Comparison of ENCODE assay signal across 33 cellular contexts in the genomic region with DNA sequence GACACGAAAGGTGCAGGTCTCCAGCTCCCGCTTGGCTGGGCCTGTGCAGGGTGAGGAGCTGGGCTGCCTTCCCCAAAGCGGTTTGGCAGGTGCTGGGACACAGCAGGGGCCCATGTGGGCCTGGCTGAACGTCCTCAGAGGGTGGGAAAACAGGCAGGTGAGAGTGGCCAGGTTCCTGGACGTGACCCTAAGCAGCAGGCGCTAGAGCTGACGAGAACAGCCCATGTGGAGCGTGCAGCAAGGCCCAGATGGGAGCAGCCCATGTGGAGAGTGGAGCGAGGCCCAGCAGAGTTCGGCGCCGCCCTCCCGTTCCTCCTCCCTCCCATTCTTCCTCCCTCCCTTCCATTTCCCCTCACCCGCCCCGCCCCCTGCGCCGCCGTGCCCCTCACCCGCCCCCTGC.
A peak's percentile ranks its signal among the peaks of the same experiment; 100 is the strongest.
DNase-seq lines count a peak whose midpoint lies in the region; ATAC-seq and TF ChIP-seq lines count a peak whose summit lies in the region.
"Had no signal": no experiment of that assay in that cellular context is flagged by ENCODE, and none has a peak within 500 bp of the region (broad histone marks: within the 10 kb centered on the region; RNA-seq: fewer than 3 reads in every experiment).

No MANE protein-coding gene starts in this region.

- intact Hi-C loops in body of pancreas (cut with DNase I) = no loop called here

- H3K27me3 Mint-ChIP-seq in nephron progenitor cell (ENCODE audit: low read depth, poor library complexity) = peaks cover 6% of the 10 kb centered on the region
- H3K27me3 Mint-ChIP-seq: natural killer cell treated with Interleukin-12 subunit alpha and Interleukin-12 subunit beta and Interleukin-15 and Interleukin-18, amount 100 ng/mL, for 72 hours had no signal

- DNase-seq in NCI-H1417 (lab: John Stamatoyannopoulos, UW) = peak in 2 of 3 experiments; percentile 75 to 85
- no peak for DNase-seq in NCI-H1417 treated with DMSO at 0.1 percent for 48 hours (lab: John Stamatoyannopoulos, UW)
- DNase-seq in NCI-H146 (lab: John Stamatoyannopoulos, UW) = peak; percentile 72
- DNase-seq in body of pancreas = peak; percentile 77 to 91 (median 90)
- DNase-seq in nephron progenitor cell = peak; percentile 53
- no peak for DNase-seq in hippocampal formation (lab: John Stamatoyannopoulos, UW)
- DNase-seq in DMS 273 (lab: John Stamatoyannopoulos, UW; ENCODE audit: unreplicated experiment) = no peak
- DNase-seq: activated CD4-positive, alpha-beta T cell treated with anti-CD3 and anti-CD28 coated beads, Interleukin-2, amount 50 U/mL, for 1 hour; activated CD4-positive, CD25-positive, alpha-beta regulatory T cell; activated CD8-positive, alpha-beta memory T cell treated with anti-CD3 and anti-CD28 coated beads, Interleukin-2, amount 10 ng/mL, durations not matched to agents 7 days and 5 days; activated T-cell treated with anti-CD3 and anti-CD28 coated beads, Interleukin-2, amount 50 U/mL, for 48 hours; Caco-2; DMS79; gastrocnemius medialis; GF-D8; left colon; mammary epithelial cell; NCI-H1092; NCI-H2029; NCI-H446; NK-92 treated with Interleukin-12 subunit alpha and Interleukin-12 subunit beta, amount 100 ng/mL, for 24 hours; PC-3; retina; stimulated activated naive B cell treated with anti-CD40 and anti-IgM and Interleukin-4, amounts not matched to agents 10 μg/mL and 1 μg/mL and 100 μg/mL, for 72 hours; trophoblast cell had no signal

- H3K27ac Mint-ChIP-seq in nephron progenitor cell = no peak overlapping the region
- H3K27ac Mint-ChIP-seq: activated CD8-positive, alpha-beta memory T cell treated with anti-CD3 and anti-CD28 coated beads, Interleukin-2, amount 10 ng/mL, durations not matched to agents 7 days and 5 days; natural killer cell treated with Interleukin-12 subunit alpha and Interleukin-12 subunit beta and Interleukin-15 and Interleukin-18, amount 100 ng/mL, for 72 hours; stimulated activated naive B cell treated with anti-CD40 and anti-IgM and Interleukin-4, amounts not matched to agents 10 μg/mL and 1 μg/mL and 100 μg/mL, for 72 hours had no signal

- peak overlapping the region in 3 of 4 donors; percentile 62 to 67 (median 67) for H3K27ac ChIP-seq in body of pancreas
- H3K27ac ChIP-seq in gastroesophageal sphincter = no peak overlapping the region
- H3K27ac ChIP-seq: 22Rv1; BLaER1 treated with 17β-estradiol and CSF1 and Interleukin-3, amounts not matched to agents 10 nM and 100 nM; gastrocnemius medialis; hepatocyte had no signal

- no peaks in the 10 kb centered on the region for H3K36me3 ChIP-seq in body of pancreas (replicated peaks in 1 of 2; ENCODE audit: insufficient read depth in 1 of 2, low read depth in 2 of 2)
- H3K36me3 ChIP-seq in gastroesophageal sphincter = no peaks in the 10 kb centered on the region
- H3K36me3 ChIP-seq: BLaER1 treated with 17β-estradiol and CSF1 and Interleukin-3, amounts not matched to agents 10 nM and 100 nM; gastrocnemius medialis had no signal

- TF ChIP-seq CTCF in body of pancreas (IDR thresholded peaks at IDR 0.05) (no peak), nephron progenitor cell (IDR thresholded peaks at IDR 0.05) (no peak), gastroesophageal sphincter (IDR thresholded peaks at IDR 0.05) (no peak)

- H3K27me3 ChIP-seq in body of pancreas (no peaks in the 10 kb centered on the region), gastroesophageal sphincter (no peaks in the 10 kb centered on the region)
- H3K27me3 ChIP-seq: BLaER1 treated with 17β-estradiol and CSF1 and Interleukin-3, amounts not matched to agents 10 nM and 100 nM; gastrocnemius medialis; hepatocyte had no signal

- no peaks in the 10 kb centered on the region for H3K9me3 Mint-ChIP-seq in nephron progenitor cell
- H3K9me3 Mint-ChIP-seq: central memory CD8-positive, alpha-beta T cell; natural killer cell treated with Interleukin-12 subunit alpha and Interleukin-12 subunit beta and Interleukin-15 and Interleukin-18, amount 100 ng/mL, for 72 hours; stimulated activated naive B cell treated with anti-CD40 and anti-IgM and Interleukin-4, amounts not matched to agents 10 μg/mL and 1 μg/mL and 100 μg/mL, for 72 hours had no signal

- no peak for TF ChIP-seq EP300 in gastroesophageal sphincter (IDR thresholded peaks at IDR 0.05)

- H3K4me1 Mint-ChIP-seq in nephron progenitor cell = peaks cover 70% of the 10 kb centered on the region
- H3K4me1 Mint-ChIP-seq: activated CD8-positive, alpha-beta memory T cell treated with anti-CD3 and anti-CD28 coated beads, Interleukin-2, amount 10 ng/mL, durations not matched to agents 7 days and 5 days; central memory CD8-positive, alpha-beta T cell had no signal

- no peaks in the 10 kb centered on the region for H3K36me3 Mint-ChIP-seq in nephron progenitor cell (ENCODE audit: low read depth)
- H3K36me3 Mint-ChIP-seq: activated CD8-positive, alpha-beta memory T cell treated with anti-CD3 and anti-CD28 coated beads, Interleukin-2, amount 10 ng/mL, durations not matched to agents 7 days and 5 days; natural killer cell treated with Interleukin-12 subunit alpha and Interleukin-12 subunit beta and Interleukin-15 and Interleukin-18, amount 100 ng/mL, for 72 hours; stimulated activated naive B cell treated with anti-CD40 and anti-IgM and Interleukin-4, amounts not matched to agents 10 μg/mL and 1 μg/mL and 100 μg/mL, for 72 hours had no signal

- H3K4me3 Mint-ChIP-seq in nephron progenitor cell = no peak overlapping the region
- H3K4me3 Mint-ChIP-seq: activated CD8-positive, alpha-beta memory T cell treated with anti-CD3 and anti-CD28 coated beads, Interleukin-2, amount 10 ng/mL, durations not matched to agents 7 days and 5 days; central memory CD8-positive, alpha-beta T cell; natural killer cell treated with Interleukin-12 subunit alpha and Interleukin-12 subunit beta and Interleukin-15 and Interleukin-18, amount 100 ng/mL, for 72 hours; stimulated activated naive B cell treated with anti-CD40 and anti-IgM and Interleukin-4, amounts not matched to agents 10 μg/mL and 1 μg/mL and 100 μg/mL, for 72 hours had no signal

- H3K9me3 ChIP-seq in body of pancreas (no peaks in the 10 kb centered on the region), gastroesophageal sphincter (no peaks in the 10 kb centered on the region)
- H3K9me3 ChIP-seq: BLaER1 treated with 17β-estradiol and CSF1 and Interleukin-3, amounts not matched to agents 10 nM and 100 nM; Caco-2; gastrocnemius medialis; SK-N-SH had no signal

- peak; percentile 86 for ATAC-seq in body of pancreas
- no peak for ATAC-seq in gastroesophageal sphincter
- ATAC-seq: activated CD8-positive, alpha-beta memory T cell treated with anti-CD3 and anti-CD28 coated beads, Interleukin-2, amount 10 ng/mL, durations not matched to agents 7 days and 5 days; gastrocnemius medialis; left colon; natural killer cell treated with Interleukin-12 subunit alpha and Interleukin-12 subunit beta and Interleukin-15 and Interleukin-18, amount 100 ng/mL, for 72 hours; PC-3; stimulated activated naive B cell treated with anti-CD40 and anti-IgM and Interleukin-4, amounts not matched to agents 10 μg/mL and 1 μg/mL and 100 μg/mL, for 72 hours had no signal

- H3K4me1 ChIP-seq in body of pancreas = peaks cover 13% of the 10 kb centered on the region
- peaks cover 0 to 20% (median 0%) of the 10 kb centered on the region in 3 donors for H3K4me1 ChIP-seq in gastroesophageal sphincter
- H3K4me1 ChIP-seq: Caco-2 had no signal

- WGBS in body of pancreas, 2 donors = 25 to 40% methylated on average over 11 to 13 of the region's 19 CpGs
- 83% methylated on average over 8 of the region's 19 CpGs; no CpG with 5 or more reads in 1 of the 2 donors for WGBS in gastroesophageal sphincter (ENCODE audit: low coverage in 1 of 2), 2 donors

- no peak overlapping the region for H3K4me3 ChIP-seq in body of pancreas
- H3K4me3 ChIP-seq in gastroesophageal sphincter = no peak overlapping the region
- H3K4me3 ChIP-seq: BLaER1 treated with 17β-estradiol and CSF1 and Interleukin-3, amounts not matched to agents 10 nM and 100 nM; gastrocnemius medialis; hepatocyte; skin epidermis had no signal

- TF ChIP-seq POLR2A in body of pancreas (IDR thresholded peaks at IDR 0.05) (no peak), gastroesophageal sphincter (IDR thresholded peaks at IDR 0.05) (no peak)

Comparison
In these comparisons a context has a peak if more than half of its experiments do, and no peak if none do; other contexts are left out.
1. DNase-seq: peak in NCI-H1417 (2 of 3), NCI-H146 (single experiment), body of pancreas (4 of 4) and nephron progenitor cell (single experiment); none in NCI-H1417 treated with DMSO at 0.1 percent for 48 hours (single experiment), hippocampal formation (0 of 2) and DMS 273 (single experiment).
2. H3K27ac ChIP-seq: peak in body of pancreas (3 of 4); none in gastroesophageal sphincter (0 of 4).